10 cellular contexts compared by ENCODE assay signal in the genomic region with DNA sequence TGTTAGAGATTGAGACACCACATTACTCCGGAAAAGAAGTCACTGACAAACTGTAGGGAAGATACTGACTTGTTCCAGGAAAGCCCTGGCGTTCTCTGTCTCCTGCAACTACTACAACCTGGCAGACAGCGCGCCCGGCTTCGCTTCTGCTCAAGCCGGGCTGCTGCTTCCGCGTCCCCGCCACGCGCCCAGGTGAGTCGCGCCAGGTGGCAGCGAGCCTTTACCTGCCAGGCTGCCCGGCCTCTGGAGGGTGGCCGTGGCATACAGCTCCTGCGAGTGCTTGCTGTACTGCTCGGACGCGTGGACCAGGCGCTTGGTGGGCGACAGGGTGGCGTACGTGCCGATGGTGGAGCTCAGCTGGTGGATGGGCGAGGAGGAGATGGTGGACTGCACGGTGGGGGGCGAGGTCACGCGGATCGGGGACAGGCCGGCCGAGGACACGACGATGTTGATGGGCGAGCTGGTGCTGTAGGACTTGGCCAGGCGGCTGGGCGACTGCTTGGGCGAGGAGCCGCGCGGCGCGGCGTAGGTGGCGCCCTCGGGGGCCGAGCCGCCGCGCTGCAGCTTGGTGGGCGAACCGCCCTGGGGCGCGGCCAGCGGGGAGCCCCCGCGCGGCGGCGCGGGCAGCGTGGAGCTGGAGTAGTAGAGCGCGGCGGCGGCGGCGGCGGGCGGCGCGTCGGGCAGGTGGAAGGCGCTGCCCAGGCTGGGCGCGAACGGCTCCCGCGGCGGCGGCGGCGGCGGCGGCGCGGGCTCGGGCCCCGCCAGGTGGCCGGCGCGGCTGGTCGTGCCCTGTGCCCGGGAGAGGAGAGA.
DNase-seq lines count a peak whose midpoint lies in the region; ATAC-seq and TF ChIP-seq lines count a peak whose summit lies in the region.
"Had no signal": no experiment of that assay in that cellular context is flagged by ENCODE, and none has a peak within 500 bp of the region (broad histone marks: within the 10 kb centered on the region; RNA-seq: fewer than 3 reads in every experiment).

No MANE protein-coding gene starts in this region.

- peaks cover 46% of the 10 kb centered on the region for H3K27me3 Mint-ChIP-seq in activated CD4-positive, alpha-beta T cell treated with anti-CD3 and anti-CD28 coated beads for 36 hours
- H3K27me3 Mint-ChIP-seq in activated CD4-positive, alpha-beta T cell treated with anti-CD3 and anti-CD28 coated beads, Interleukin-2, amount 10 ng/mL, durations not matched to agents 7 days and 5 days: peaks cover 32% of the 10 kb centered on the region

- CTCF ChIA-PET in activated CD4-positive, alpha-beta T cell treated with anti-CD3 and anti-CD28 coated beads for 36 hours (lab: Charles Lee): no interaction called here
- CTCF ChIA-PET in activated CD4-positive, alpha-beta T cell treated with anti-CD3 and anti-CD28 coated beads, Interleukin-2, amount 10 ng/mL, durations not matched to agents 7 days and 5 days (lab: Charles Lee): no interaction called here

- H3K27ac ChIP-seq in dorsolateral prefrontal cortex (peak overlapping the region; percentile 49 to 96 (median 91)), lower lobe of right lung (no peak overlapping the region), testis (no peak overlapping the region)
- H3K27ac ChIP-seq: BLaER1, HL-60 had no signal

- peak in 30 of 56 donors; percentile 6 to 59 (median 24) for TF ChIP-seq CTCF in dorsolateral prefrontal cortex (IDR thresholded peaks at IDR 0.05 in 54 of 56, conservative IDR thresholded peaks at IDR 0.05 in 2 of 56; ENCODE audit: low read depth in 1 of 56, partially characterized antibody in 56 of 56)
- no peak for TF ChIP-seq CTCF in lower lobe of right lung (IDR thresholded peaks at IDR 0.05)
- no peak for TF ChIP-seq CTCF in testis (IDR thresholded peaks at IDR 0.05)
- no peak for TF ChIP-seq CTCF in GM10266 (IDR thresholded peaks at IDR 0.05; ENCODE audit: control insufficient read depth, insufficient read depth, low read depth, missing control alignments)

- H3K4me3 ChIP-seq in dorsolateral prefrontal cortex (peak overlapping the region; percentile 36 to 81 (median 65)), lower lobe of right lung (peak overlapping the region; percentile 37), testis (peak overlapping the region; percentile 37 to 45)
- H3K4me3 ChIP-seq: BLaER1 had no signal

- no peak overlapping the region for H3K27ac Mint-ChIP-seq in activated CD4-positive, alpha-beta T cell treated with anti-CD3 and anti-CD28 coated beads for 36 hours
- H3K27ac Mint-ChIP-seq in activated CD4-positive, alpha-beta T cell treated with anti-CD3 and anti-CD28 coated beads, Interleukin-2, amount 10 ng/mL, durations not matched to agents 7 days and 5 days: no peak overlapping the region

- ATAC-seq in activated CD4-positive, alpha-beta T cell treated with anti-CD3 and anti-CD28 coated beads for 36 hours: no peak
- ATAC-seq in lower lobe of right lung: peak; percentile 57 to 63
- no peak for ATAC-seq in GM21825 (IDR thresholded peaks at IDR 0.05; ENCODE audit: unreplicated experiment)
- no peak for ATAC-seq in HG02588 (IDR thresholded peaks at IDR 0.05; ENCODE audit: unreplicated experiment)

- POLR2A ChIA-PET in activated CD4-positive, alpha-beta T cell treated with anti-CD3 and anti-CD28 coated beads for 36 hours (lab: Charles Lee): interaction anchor here (0.6 kb wide), 1 partner anchor 56 kb away, joined by 4 read pairs; no protein-coding TSS in a partner anchor
- POLR2A ChIA-PET in activated CD4-positive, alpha-beta T cell treated with anti-CD3 and anti-CD28 coated beads, Interleukin-2, amount 10 ng/mL, durations not matched to agents 7 days and 5 days (lab: Charles Lee): no interaction called here

- no peak for TF ChIP-seq POLR2A in testis (IDR thresholded peaks at IDR 0.05)

- peaks cover 4% of the 10 kb centered on the region for H3K4me1 ChIP-seq in lower lobe of right lung
- H3K4me1 ChIP-seq in testis: peaks cover 4% of the 10 kb centered on the region
- H3K4me1 ChIP-seq: BLaER1 had no signal

- no peaks in the 10 kb centered on the region for H3K36me3 ChIP-seq in lower lobe of right lung
- H3K36me3 ChIP-seq in testis (ENCODE audit: low read depth, missing control alignments): no peaks in the 10 kb centered on the region
- H3K36me3 ChIP-seq: BLaER1 had no signal

- no peaks in the 10 kb centered on the region for H3K9me3 Mint-ChIP-seq in activated CD4-positive, alpha-beta T cell treated with anti-CD3 and anti-CD28 coated beads for 36 hours (ENCODE audit: low read depth)
- no peaks in the 10 kb centered on the region for H3K9me3 Mint-ChIP-seq in activated CD4-positive, alpha-beta T cell treated with anti-CD3 and anti-CD28 coated beads, Interleukin-2, amount 10 ng/mL, durations not matched to agents 7 days and 5 days

- H3K9me3 ChIP-seq in lower lobe of right lung (no peaks in the 10 kb centered on the region), testis (no peaks in the 10 kb centered on the region)

- no peaks in the 10 kb centered on the region for H3K36me3 Mint-ChIP-seq in activated CD4-positive, alpha-beta T cell treated with anti-CD3 and anti-CD28 coated beads for 36 hours (ENCODE audit: low read depth)
- no peaks in the 10 kb centered on the region for H3K36me3 Mint-ChIP-seq in activated CD4-positive, alpha-beta T cell treated with anti-CD3 and anti-CD28 coated beads, Interleukin-2, amount 10 ng/mL, durations not matched to agents 7 days and 5 days (ENCODE audit: low read depth)

- no peak overlapping the region for H3K4me3 Mint-ChIP-seq in activated CD4-positive, alpha-beta T cell treated with anti-CD3 and anti-CD28 coated beads for 36 hours
- no peak overlapping the region for H3K4me3 Mint-ChIP-seq in activated CD4-positive, alpha-beta T cell treated with anti-CD3 and anti-CD28 coated beads, Interleukin-2, amount 10 ng/mL, durations not matched to agents 7 days and 5 days

- intact Hi-C loops in activated CD4-positive, alpha-beta T cell treated with anti-CD3 and anti-CD28 coated beads for 36 hours (cut with DNase I, micrococcal nuclease): no loop called here
- intact Hi-C loops in dorsolateral prefrontal cortex (cut with DNase I) (loop anchor here (2.0 to 10.0 kb wide), 8 partner anchors 108 to 518 kb away; no protein-coding TSS in a partner anchor), lower lobe of right lung (cut with DNase I) (no loop called here), testis (cut with DNase I; ENCODE audit: low total_unique reads) (no loop called here)

- peak; percentile 13 for DNase-seq in activated CD4-positive, alpha-beta T cell treated with anti-CD3 and anti-CD28 coated beads for 36 hours
- no peak for DNase-seq in activated CD4-positive, alpha-beta T cell treated with anti-CD3 and anti-CD28 coated beads, Interleukin-2, amount 10 ng/mL, durations not matched to agents 7 days and 5 days
- peak; percentile 44 to 79 (median 56) for DNase-seq in dorsolateral prefrontal cortex
- peak; percentile 46 for DNase-seq in lower lobe of right lung
- peak; percentile 31 for DNase-seq in testis
- no peak for DNase-seq in GM10266 (ENCODE audit: extremely low spot score)

- no peaks in the 10 kb centered on the region for H3K27me3 ChIP-seq in dorsolateral prefrontal cortex
- H3K27me3 ChIP-seq in lower lobe of right lung (ENCODE audit: low read depth): peaks cover 29% of the 10 kb centered on the region
- H3K27me3 ChIP-seq in testis: no peaks in the 10 kb centered on the region
- H3K27me3 ChIP-seq: BLaER1 had no signal

- 3% methylated on average over 26 to 64 of the region's 96 CpGs for whole genome bisulfite sequencing in testis, 2 donors

- peaks cover 9% of the 10 kb centered on the region for H3K4me1 Mint-ChIP-seq in activated CD4-positive, alpha-beta T cell treated with anti-CD3 and anti-CD28 coated beads for 36 hours
- peaks cover 9% of the 10 kb centered on the region for H3K4me1 Mint-ChIP-seq in activated CD4-positive, alpha-beta T cell treated with anti-CD3 and anti-CD28 coated beads, Interleukin-2, amount 10 ng/mL, durations not matched to agents 7 days and 5 days

Comparison
In these comparisons a context has a peak if more than half of its experiments do, and no peak if none do; other contexts are left out.
1. DNase-seq: peak in activated CD4-positive, alpha-beta T cell treated with anti-CD3 and anti-CD28 coated beads for 36 hours (single experiment), dorsolateral prefrontal cortex (10 of 10), lower lobe of right lung (single experiment) and testis (single experiment); none in activated CD4-positive, alpha-beta T cell treated with anti-CD3 and anti-CD28 coated beads, Interleukin-2, amount 10 ng/mL, durations not matched to agents 7 days and 5 days (single experiment) and GM10266 (single experiment).
2. ATAC-seq: peak in lower lobe of right lung (2 of 2); none in activated CD4-positive, alpha-beta T cell treated with anti-CD3 and anti-CD28 coated beads for 36 hours (single experiment), GM21825 (single experiment) and HG02588 (single experiment).
3. H3K27ac ChIP-seq: peak in dorsolateral prefrontal cortex (59 of 59); none in lower lobe of right lung (single experiment) and testis (0 of 2).
4. CTCF ChIP-seq: peak in dorsolateral prefrontal cortex (30 of 56); none in lower lobe of right lung (single experiment), testis (0 of 3) and GM10266 (single experiment).
5. intact Hi-C loops: an anchor here in dorsolateral prefrontal cortex (2.0 to 10.0 kb wide); none called in activated CD4-positive, alpha-beta T cell treated with anti-CD3 and anti-CD28 coated beads for 36 hours, lower lobe of right lung and testis.
6. Peak in every context shown above with its lines, with median percentiles within 50 percentile points of each other: H3K4me3 ChIP-seq.